ENCODE assay signal across 8 cellular contexts in the genomic region with DNA sequence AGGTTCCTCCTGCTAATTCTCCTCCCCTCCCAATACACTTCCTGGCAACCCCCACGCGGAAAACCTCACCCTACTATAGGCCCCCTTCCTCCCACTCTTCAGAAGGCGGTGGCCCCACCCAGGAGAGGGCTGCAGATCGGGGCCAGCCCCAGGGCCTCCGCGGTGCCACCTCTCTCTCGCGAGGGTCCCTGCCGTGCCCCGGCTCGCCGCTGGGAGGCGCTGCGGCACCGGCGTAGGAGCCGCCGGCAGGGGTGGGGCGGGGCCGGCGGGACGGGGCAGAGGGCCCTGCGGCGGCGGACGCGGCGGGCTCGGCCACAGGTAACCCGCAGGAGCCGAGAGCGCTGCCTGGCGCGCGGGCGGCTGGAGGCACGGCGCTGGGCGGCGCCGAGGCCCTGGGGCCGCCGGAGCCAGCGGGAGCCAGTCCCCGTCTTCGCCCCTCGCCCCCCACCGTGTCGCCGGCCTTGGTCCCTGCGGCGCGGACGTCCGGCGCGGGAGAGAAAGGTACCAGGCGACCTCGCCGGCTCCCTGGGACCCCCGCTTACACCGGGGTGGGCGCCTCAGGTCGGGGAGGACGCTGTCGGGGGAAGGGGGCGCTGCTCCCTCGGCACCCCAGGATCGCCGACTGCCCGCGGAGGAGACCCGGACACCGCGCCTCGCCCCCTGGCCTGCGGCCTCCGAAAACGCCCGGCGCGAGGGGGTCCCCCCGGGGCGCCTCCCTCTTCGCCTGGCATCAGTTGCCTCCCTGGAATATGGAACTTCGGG. TPM values are rescaled to one million over a fixed set of nuclear protein-coding genes. Genes with fewer than 3 reads are reported as not detected.
A peak's percentile ranks its signal among the peaks of the same experiment; 100 is the strongest.
DNase-seq lines count a peak whose midpoint lies in the region; ATAC-seq and TF ChIP-seq lines count a peak whose summit lies in the region.

A gene (plus strand): TSS at position 278 of the 762 bp plus-strand sequence. CDS start 133,825 bp downstream, outside the sequence.

- peak within 1 kb of the TSS; percentile 71 for H3K4me2 ChIP-seq in neuronal stem cell (ENCODE audit: insufficient read depth, low read length, poor library complexity, severe bottlenecking)

- no peaks in the 10 kb centered on the region for H3K79me1 ChIP-seq in neuronal stem cell (ENCODE audit: low read depth, low read length)

- H2BK5ac ChIP-seq in neuronal stem cell (ENCODE audit: low read length): peak within 1 kb of the TSS; percentile 68

- peak; percentile 69 for DNase-seq in Caki2 (ENCODE audit: low read depth)
- DNase-seq in HT1080 (ENCODE audit: low read depth): peak; percentile 28
- DNase-seq in RPMI8226: peak; percentile 75
- peak; percentile 72 for DNase-seq in activated effector memory CD4-positive, alpha-beta T cell treated with Interleukin-2 at 50 U/mL for 16 hours
- DNase-seq in foreskin keratinocyte: no peak
- peak; percentile 80 for DNase-seq in neuronal stem cell (ENCODE audit: low spot score)
- peak; percentile 58 for DNase-seq in superior temporal gyrus (ENCODE audit: extremely low spot score)

- H4K91ac ChIP-seq in neuronal stem cell (ENCODE audit: low read depth, low read length, poor library complexity): no peak within 1 kb of the TSS

- peak within 1 kb of the TSS; percentile 94 for H2AFZ ChIP-seq in neuronal stem cell (ENCODE audit: low read length)

- no peaks in the 10 kb centered on the region for H3K9me3 ChIP-seq in neuronal stem cell (replicated peaks in 1 of 2; ENCODE audit: control insufficient read depth in 2 of 2, insufficient read depth in 1 of 2, low read depth in 1 of 2, low read length in 2 of 2)

- H2BK15ac ChIP-seq in neuronal stem cell (ENCODE audit: low read length): no peak within 1 kb of the TSS

- H3K23ac ChIP-seq in neuronal stem cell (ENCODE audit: low read depth, low read length, poor library complexity): peak within 1 kb of the TSS; percentile 9

- WGBS in neuronal stem cell (ENCODE audit: extremely low coverage in 2 of 2, insufficient read length in 2 of 2, insufficient replicate concordance in 1 of 2), 2 donors: no CpG with 5 or more reads among the region's 86 CpGs

- peaks cover 10% of the 10 kb centered on the region for H3K27me3 ChIP-seq in foreskin keratinocyte
- H3K27me3 ChIP-seq in neuronal stem cell (ENCODE audit: control insufficient read depth in 3 of 3, insufficient read depth in 3 of 3, low read depth in 1 of 3, low read length in 3 of 3): no peaks in the 10 kb centered on the region

- H3K36me3 ChIP-seq in neuronal stem cell (replicated peaks in 1 of 2; ENCODE audit: control insufficient read depth in 2 of 2, insufficient read depth in 2 of 2, low read length in 2 of 2): no peaks in the 10 kb centered on the region

- H3K9ac ChIP-seq in neuronal stem cell (ENCODE audit: low read depth, low read length, poor library complexity): peak within 1 kb of the TSS; percentile 87

- H3K18ac ChIP-seq in neuronal stem cell (ENCODE audit: low read length): peak within 1 kb of the TSS; percentile 96

- H3K4me1 ChIP-seq in foreskin keratinocyte (peaks cover 11% of the 10 kb centered on the region), neuronal stem cell (ENCODE audit: control insufficient read depth in 2 of 2, insufficient read depth in 1 of 2, low read depth in 1 of 2, low read length in 2 of 2) (peaks cover 10 to 14% of the 10 kb centered on the region in 2 donors)

- peak within 1 kb of the TSS; percentile 29 for H3K4ac ChIP-seq in neuronal stem cell (ENCODE audit: low read length)

- peak within 1 kb of the TSS; percentile 64 to 94 for H3K4me3 ChIP-seq in neuronal stem cell (ENCODE audit: low read length in 2 of 2)

- H2BK12ac ChIP-seq in neuronal stem cell (ENCODE audit: low read length): no peak within 1 kb of the TSS

- peak within 1 kb of the TSS; percentile 72 for H3K14ac ChIP-seq in neuronal stem cell (ENCODE audit: low read length)

- peak; percentile 95 for ATAC-seq in GM21360 (IDR thresholded peaks at IDR 0.05; ENCODE audit: unreplicated experiment)
- peak; percentile 90 for ATAC-seq in foreskin keratinocyte

- H2AK5ac ChIP-seq in neuronal stem cell (ENCODE audit: low read depth, low read length): peak within 1 kb of the TSS; percentile 15

- peak; percentile 95 for TF ChIP-seq CTCF in foreskin keratinocyte (conservative IDR thresholded peaks at IDR 0.05)

- H4K8ac ChIP-seq in neuronal stem cell (ENCODE audit: low read depth, low read length): peak within 1 kb of the TSS; percentile 24

- in situ Hi-C loops in Caki2 (cut with HindIII; ENCODE audit: low pct_unique_long_range_greater_than_20kb, low sequenced_read_pairs): loop anchor here (10.0 kb wide), 1 partner anchor 212 kb away; no protein-coding TSS in a partner anchor

- H3K27ac ChIP-seq in foreskin keratinocyte: no peak within 1 kb of the TSS
- H3K27ac ChIP-seq in neuronal stem cell (replicated peaks; ENCODE audit: low read length): no peak within 1 kb of the TSS

- H2BK120ac ChIP-seq in neuronal stem cell (ENCODE audit: low read depth, low read length): no peak within 1 kb of the TSS

RNA-seq across cellular contexts. Expression of the gene that starts here (rescaled TPM):
- 12.5 and 16.9 TPM in 2 replicates for total RNA-seq in Caki2 (2014; rRNA removed; shearing (Covaris generic); ENCODE audit: low replicate concordance)
- 1.0 and 1.2 TPM in 2 replicates for total RNA-seq in HT1080 (2014; rRNA removed; shearing (Covaris generic))
- 1.8 and 1.9 TPM in 2 replicates for polyA plus RNA-seq in HT1080 (2015; cell fraction: cytosol; rRNA removed)
- polyA plus RNA-seq in HT1080 (2015; cell fraction: nucleus; rRNA removed): 3.6 and 5.5 TPM in 2 replicates
- 7.0 and 8.1 TPM in 2 replicates for total RNA-seq in foreskin keratinocyte
- 2.7 and 3.4 TPM in 2 replicates for polyA plus RNA-seq in foreskin keratinocyte
- 23.8 TPM for polyA plus RNA-seq in neuronal stem cell (2013, experiment 1 of 2)
- 25.7 TPM for polyA plus RNA-seq in neuronal stem cell (2013, experiment 2 of 2)

Comparison
In these comparisons a context has a peak if more than half of its experiments do, and no peak if none do; other contexts are left out.
1. DNase-seq: peak in Caki2 (single experiment), HT1080 (single experiment), RPMI8226 (single experiment), activated effector memory CD4-positive, alpha-beta T cell treated with Interleukin-2 at 50 U/mL for 16 hours (single experiment), neuronal stem cell (single experiment) and superior temporal gyrus (single experiment); none in foreskin keratinocyte (0 of 2).